In the genomic region with DNA sequence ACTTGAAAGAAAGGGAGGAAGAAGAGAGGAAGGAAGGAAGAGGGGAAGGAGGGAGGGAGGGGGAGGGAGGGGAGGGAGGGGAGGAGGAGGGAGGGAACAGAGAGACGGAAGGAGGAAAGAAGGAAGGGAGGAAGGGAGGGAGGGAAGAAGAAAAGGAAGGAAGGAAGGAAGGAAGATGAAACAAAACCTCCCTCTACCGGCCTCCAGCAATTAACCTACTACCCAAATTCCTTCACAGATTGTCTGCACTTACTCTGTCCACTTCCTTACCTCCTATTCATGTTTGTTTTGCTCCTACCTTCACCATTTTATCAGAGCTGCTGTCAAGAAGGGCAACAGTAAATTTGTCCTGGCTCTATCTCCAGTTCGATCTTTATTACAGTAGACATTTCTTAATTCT, we compare ENCODE assay signal across 27 cellular contexts.
"Had no signal": no experiment of that assay in that cellular context is flagged by ENCODE, and none has a peak within 500 bp of the region (broad histone marks: within the 10 kb centered on the region; RNA-seq: fewer than 3 reads in every experiment).

No MANE protein-coding gene starts in this region.

- H3K4me3 ChIP-seq: gastroesophageal sphincter, hepatocyte, pancreas, prostate gland, sigmoid colon, tibial nerve, uterus had no signal

- H3K4me3 Mint-ChIP-seq: activated CD4-positive, alpha-beta T cell treated with anti-CD3 and anti-CD28 coated beads for 36 hours; activated T-cell treated with anti-CD3 and anti-CD28 coated beads, Interleukin-2, amount 50 U/mL, for 4 hours; immature natural killer cell; stimulated activated naive B cell treated with anti-CD40 and anti-IgM and Interleukin-4, amounts not matched to agents 10 μg/mL and 1 μg/mL and 100 μg/mL, for 72 hours had no signal

- H2AFZ ChIP-seq: hepatocyte had no signal

- H3K9me3 Mint-ChIP-seq: activated T-cell treated with anti-CD3 and anti-CD28 coated beads, Interleukin-2, amount 50 U/mL, for 4 hours; stimulated activated naive B cell treated with anti-CD40 and anti-IgM and Interleukin-4, amounts not matched to agents 10 μg/mL and 1 μg/mL and 100 μg/mL, for 72 hours had no signal

- H3K27me3 ChIP-seq: gastroesophageal sphincter, hepatocyte, pancreas, sigmoid colon, tibial nerve, uterus had no signal

- H3K79me2 ChIP-seq: hepatocyte had no signal

- H3K4me1 ChIP-seq: gastroesophageal sphincter, pancreas, prostate gland, tibial nerve, uterus had no signal

- DNase-seq: activated CD4-positive, alpha-beta T cell treated with anti-CD3 and anti-CD28 coated beads for 36 hours; activated CD4-positive, alpha-beta T cell treated with anti-CD3 and anti-CD28 coated beads, Interleukin-2, amount 50 U/mL, for 4 hours; activated CD4-positive, CD25-positive, alpha-beta regulatory T cell; activated CD8-positive, alpha-beta memory T cell treated with anti-CD3 and anti-CD28 coated beads, Interleukin-2, amount 50 U/mL, for 48 hours; activated effector memory CD4-positive, alpha-beta T cell treated with Interleukin-2 at 50 U/mL for 16 hours; activated naive CD4-positive, alpha-beta T cell treated with Interleukin-2 at 50 U/mL for 16 hours; activated T-cell treated with anti-CD3 and anti-CD28 coated beads, Interleukin-2, amount 50 U/mL, for 4 hours; amygdala; caudate nucleus; cortex of kidney; immature natural killer cell; kidney; left colon; mammary epithelial cell; nucleus accumbens; pancreas; retina; sigmoid colon; stimulated activated CD4-positive, alpha-beta T cell treated with anti-CD3 and anti-CD28 coated beads, Interleukin-1b, Interleukin-23, amount 100 ng/mL, for 48 hours; stimulated activated CD4-positive, alpha-beta T cell treated with anti-CD3 and anti-CD28 coated beads, Interleukin-4, amount 100 ng/mL, for 4 hours; stimulated activated CD8-positive, alpha-beta memory T cell treated with anti-CD3 and anti-CD28 coated beads, Interleukin-4, amount 100 ng/mL, for 48 hours; stimulated activated naive B cell treated with anti-CD40 and anti-IgM and Interleukin-4, amounts not matched to agents 10 μg/mL and 1 μg/mL and 100 μg/mL, for 72 hours; uterus had no signal

- H3K36me3 ChIP-seq: gastroesophageal sphincter, pancreas, prostate gland, sigmoid colon, tibial nerve, uterus had no signal

- H3K9me3 ChIP-seq: gastroesophageal sphincter, pancreas, prostate gland, sigmoid colon, tibial nerve, uterus had no signal

- ATAC-seq: gastroesophageal sphincter, left colon, pancreas had no signal

- H3K36me3 Mint-ChIP-seq: immature natural killer cell; stimulated activated naive B cell treated with anti-CD40 and anti-IgM and Interleukin-4, amounts not matched to agents 10 μg/mL and 1 μg/mL and 100 μg/mL, for 72 hours had no signal

- H3K4me2 ChIP-seq: hepatocyte had no signal

- H3K27ac ChIP-seq: gastroesophageal sphincter, hepatocyte, pancreas, prostate gland, sigmoid colon, tibial nerve, uterus had no signal
